1 cellular context compared by ENCODE assay signal in the genomic region with DNA sequence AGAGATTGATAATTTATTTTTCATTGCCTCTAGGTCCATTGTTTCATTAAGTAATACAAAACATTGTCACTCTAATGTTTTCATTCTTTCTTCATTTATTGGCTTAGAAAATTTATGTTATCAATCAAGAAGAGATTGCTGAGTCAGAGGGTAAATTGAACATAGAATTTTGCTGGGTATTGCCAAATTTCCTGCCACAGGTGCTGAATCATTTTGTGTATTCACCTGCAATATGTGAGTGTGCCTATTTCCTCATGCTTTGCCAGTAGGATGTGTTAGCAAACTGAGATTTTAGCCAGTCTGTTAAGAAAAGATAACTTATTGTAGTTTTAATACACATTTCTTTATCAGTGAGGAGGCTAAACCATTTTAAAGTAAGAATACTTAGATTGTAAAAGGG.
TF ChIP-seq lines count a peak whose summit lies in the region.

No MANE protein-coding gene starts in this region.

TF ChIP-seq in WTC11, 78 proteins besides CTCF, POLR2A, EP300 and RAD21:
- TF ChIP-seq ZBTB21 (CRISPR knock-in tag; IDR thresholded peaks at IDR 0.05; ENCODE audit: borderline replicate concordance) (no peak), ZNF232 (CRISPR knock-in tag; IDR thresholded peaks at IDR 0.05) (no peak), ZNF396 (CRISPR knock-in tag; IDR thresholded peaks at IDR 0.05; ENCODE audit: borderline replicate concordance) (no peak)
